ENCODE assay signal across 2 cellular contexts in the genomic region with DNA sequence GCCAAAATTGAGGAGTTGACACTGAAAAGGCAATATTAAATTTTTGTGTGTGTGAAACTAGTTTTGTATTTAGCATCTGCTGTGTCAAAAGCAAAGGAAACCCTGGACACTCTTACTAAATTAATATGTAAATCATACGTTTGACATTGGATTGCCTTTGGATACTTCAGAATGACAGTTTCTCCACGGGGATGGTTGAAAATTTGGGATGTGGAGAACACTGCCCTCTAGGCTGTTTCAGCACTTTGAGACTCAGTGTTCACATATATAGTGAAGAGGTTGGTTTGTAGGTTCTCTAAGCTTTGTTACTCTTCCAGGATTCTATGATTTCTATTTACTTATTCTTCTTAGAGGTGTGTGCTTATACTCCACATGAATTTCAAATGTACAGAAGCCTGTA.
TF ChIP-seq lines count a peak whose summit lies in the region.

No MANE protein-coding gene starts in this region.

TF ChIP-seq in HEK293, 187 proteins besides CTCF, POLR2A, EP300 and RAD21:
- TF ChIP-seq FEZF1 (tag by site-specific recombination; IDR thresholded peaks at IDR 0.05) (no peak), SCRT2 (tag by site-specific recombination; IDR thresholded peaks at IDR 0.05) (no peak), MZF1 (tag by site-specific recombination; IDR thresholded peaks at IDR 0.05; ENCODE audit: borderline replicate concordance) (no peak), ZNF747 (tag by site-specific recombination; IDR thresholded peaks at IDR 0.05) (no peak), ZNF239 (tag by site-specific recombination; IDR thresholded peaks at IDR 0.05) (no peak), ZNF10 (tag by site-specific recombination; IDR thresholded peaks at IDR 0.05) (no peak), ZNF670 (tag by site-specific recombination; IDR thresholded peaks at IDR 0.05; ENCODE audit: low read depth) (no peak), IKZF3 (tag by site-specific recombination; IDR thresholded peaks at IDR 0.05) (peak; percentile 84), TRIM28 (IDR thresholded peaks at IDR 0.05; ENCODE audit: borderline replicate concordance, low read length) (no peak), ZNF184 (tag by site-specific recombination; IDR thresholded peaks at IDR 0.05) (no peak), PRDM4 (tag by site-specific recombination; IDR thresholded peaks at IDR 0.05) (peak; percentile 97), ZNF292 (tag by site-specific recombination; IDR thresholded peaks at IDR 0.05; ENCODE audit: borderline replicate concordance, low read depth) (no peak), ZBTB1 (tag by site-specific recombination; IDR thresholded peaks at IDR 0.05) (no peak), ZNF18 (tag by site-specific recombination; IDR thresholded peaks at IDR 0.05) (no peak)
- TF ChIP-seq, protein P1, sequence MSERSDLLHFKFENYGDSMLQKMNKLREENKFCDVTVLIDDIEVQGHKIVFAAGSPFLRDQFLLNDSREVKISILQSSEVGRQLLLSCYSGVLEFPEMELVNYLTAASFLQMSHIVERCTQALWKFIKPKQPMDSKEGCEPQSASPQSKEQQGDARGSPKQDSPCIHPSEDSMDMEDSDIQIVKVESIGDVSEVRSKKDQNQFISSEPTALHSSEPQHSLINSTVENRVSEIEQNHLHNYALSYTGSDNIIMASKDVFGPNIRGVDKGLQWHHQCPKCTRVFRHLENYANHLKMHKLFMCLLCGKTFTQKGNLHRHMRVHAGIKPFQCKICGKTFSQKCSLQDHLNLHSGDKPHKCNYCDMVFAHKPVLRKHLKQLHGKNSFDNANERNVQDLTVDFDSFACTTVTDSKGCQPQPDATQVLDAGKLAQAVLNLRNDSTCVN (tag by site-specific recombination; optimal IDR thresholded peaks at IDR 0.05): no peak

TF ChIP-seq in HepG2, 621 proteins besides CTCF, POLR2A, EP300 and RAD21:
- TF ChIP-seq STAG1 (CRISPR knock-in tag; IDR thresholded peaks at IDR 0.05): peak; percentile 46
- TF ChIP-seq ZNF263 (CRISPR knock-in tag; IDR thresholded peaks at IDR 0.05): no peak
